In genomic region chr9:114513050-114513951, GRCh38 we compare ENCODE assay signal across 17 cellular contexts. TPM values are rescaled to one million over a fixed set of nuclear protein-coding genes. Genes with fewer than 3 reads are reported as not detected.
DNase-seq lines count a peak whose midpoint lies in the region; ATAC-seq and TF ChIP-seq lines count a peak whose summit lies in the region.
"Had no signal": no experiment of that assay in that cellular context is flagged by ENCODE, and none has a peak within 500 bp of the region (broad histone marks: within the 10 kb centered on the region; RNA-seq: fewer than 3 reads in every experiment).

No MANE protein-coding gene starts in this region.

- H3K4me3 Mint-ChIP-seq in CD14-positive monocyte: peak overlapping the region; percentile 32 to 48
- H3K4me3 Mint-ChIP-seq in activated CD8-positive, alpha-beta T cell treated with anti-CD3 and anti-CD28 coated beads for 36 hours: no peak overlapping the region
- peak overlapping the region in 2 of 8 donors; percentile 25 to 65 for H3K4me3 Mint-ChIP-seq in naive B cell
- H3K4me3 Mint-ChIP-seq: WTC11 had no signal

- DNase-seq in CD14-positive monocyte (ENCODE audit: low spot score) (peak; percentile 54), MM.1S (peak; percentile 44), naive B cell (no peak), GM10248 (ENCODE audit: extremely low spot score) (no peak), NK-92 (lab: John Stamatoyannopoulos, UW; ENCODE audit: unreplicated experiment) (no peak), NCI-H2171 treated with DMSO at 0.1 percent for 48 hours (lab: John Stamatoyannopoulos, UW) (no peak)
- peak; percentile 42 for DNase-seq in activated CD8-positive, alpha-beta T cell treated with anti-CD3 and anti-CD28 coated beads for 36 hours
- DNase-seq: activated effector memory CD4-positive, alpha-beta T cell treated with Interleukin-2 at 50 U/mL for 16 hours; anterior cingulate cortex; foreskin keratinocyte; NCI-H2171; occipital lobe; right lobe of liver; substantia nigra had no signal

- H2AFZ ChIP-seq in MM.1S (ENCODE audit: low read length): peak overlapping the region; percentile 63

- peak overlapping the region; percentile 22; the same call in 1 of the 2 replicates for H3K9ac ChIP-seq in MM.1S (ENCODE audit: low read length)

- H3K4me1 Mint-ChIP-seq in CD14-positive monocyte (peaks cover 11% of the 10 kb centered on the region), naive B cell (peaks cover 20 to 34% (median 33%) of the 10 kb centered on the region in 3 donors)
- H3K4me1 Mint-ChIP-seq in activated CD8-positive, alpha-beta T cell treated with anti-CD3 and anti-CD28 coated beads for 36 hours (ENCODE audit: low read depth): peaks cover 17% of the 10 kb centered on the region

- no peaks in the 10 kb centered on the region for H4K20me1 ChIP-seq in MM.1S (ENCODE audit: insufficient read depth, low read length)

- CTCF ChIA-PET in activated CD8-positive, alpha-beta T cell treated with anti-CD3 and anti-CD28 coated beads for 36 hours (lab: Charles Lee): no interaction called here
- CTCF ChIA-PET in GM10248 (lab: Yijun Ruan, JAX): no interaction called here

- peaks cover 18% of the 10 kb centered on the region for H3K4me1 ChIP-seq in MM.1S (ENCODE audit: low read length)
- H3K4me1 ChIP-seq: foreskin keratinocyte, right lobe of liver had no signal

- H3K36me3 Mint-ChIP-seq in CD14-positive monocyte (no peaks in the 10 kb centered on the region), naive B cell (no peaks in the 10 kb centered on the region)
- no peaks in the 10 kb centered on the region for H3K36me3 Mint-ChIP-seq in activated CD8-positive, alpha-beta T cell treated with anti-CD3 and anti-CD28 coated beads for 36 hours (ENCODE audit: low read depth)
- H3K36me3 Mint-ChIP-seq: WTC11 had no signal

- H3K79me2 ChIP-seq in MM.1S (ENCODE audit: low read length): no peaks in the 10 kb centered on the region

- H3K9me3 Mint-ChIP-seq in CD14-positive monocyte: peaks cover 0 to 3% (median 0%) of the 10 kb centered on the region in 7 donors
- H3K9me3 Mint-ChIP-seq in activated CD8-positive, alpha-beta T cell treated with anti-CD3 and anti-CD28 coated beads for 36 hours: peaks cover 2% of the 10 kb centered on the region
- no peaks in the 10 kb centered on the region for H3K9me3 Mint-ChIP-seq in naive B cell

- H3K4me3 ChIP-seq in MM.1S (ENCODE audit: low read length): no peak overlapping the region
- H3K4me3 ChIP-seq: right lobe of liver had no signal

- peaks cover 11% of the 10 kb centered on the region for H3F3A ChIP-seq in MM.1S (ENCODE audit: insufficient read depth, low read length)

- POLR2A ChIA-PET in activated CD8-positive, alpha-beta T cell treated with anti-CD3 and anti-CD28 coated beads for 36 hours (lab: Charles Lee): interaction anchor here (1.2 kb wide), 1 partner anchor 10 kb away, joined by 3 read pairs; no protein-coding TSS in a partner anchor
- POLR2A ChIA-PET in GM10248 (lab: Yijun Ruan, JAX): no interaction called here

- H3K27ac ChIP-seq in MM.1S (ENCODE audit: low read length): peak overlapping the region; percentile 28
- H3K27ac ChIP-seq: foreskin keratinocyte, right lobe of liver, RWPE1 had no signal

- peak overlapping the region; percentile 44 for H3K4me2 ChIP-seq in MM.1S (ENCODE audit: low read depth, low read length)

- peak; percentile 53 for ATAC-seq in activated CD8-positive, alpha-beta T cell treated with anti-CD3 and anti-CD28 coated beads for 36 hours
- ATAC-seq in naive B cell (ENCODE audit: low read depth in 2 of 2) (peak; percentile 34 to 44), HG03095 (IDR thresholded peaks at IDR 0.05; ENCODE audit: unreplicated experiment) (no peak)
- ATAC-seq: WTC11 had no signal

- TF ChIP-seq CTCF in CD14-positive monocyte (IDR thresholded peaks at IDR 0.05) (no peak), MM.1S (IDR thresholded peaks at IDR 0.05; ENCODE audit: low read length) (no peak), GM10248 (IDR thresholded peaks at IDR 0.05; ENCODE audit: control extremely low read depth, extremely low read depth, low read depth, missing control alignments) (no peak)
- TF ChIP-seq CTCF in activated CD8-positive, alpha-beta T cell treated with anti-CD3 and anti-CD28 coated beads for 36 hours (IDR thresholded peaks at IDR 0.05): no peak

- H3K9me2 ChIP-seq in MM.1S (replicated peaks; ENCODE audit: insufficient read depth, low read length): no peaks in the 10 kb centered on the region

- peaks cover 7 to 11% (median 9%) of the 10 kb centered on the region in 3 donors for H3K27me3 Mint-ChIP-seq in CD14-positive monocyte (ENCODE audit: low read depth in 3 of 3)
- H3K27me3 Mint-ChIP-seq in activated CD8-positive, alpha-beta T cell treated with anti-CD3 and anti-CD28 coated beads for 36 hours: peaks cover 14% of the 10 kb centered on the region
- H3K27me3 Mint-ChIP-seq in naive B cell: peaks cover 12 to 57% (median 17%) of the 10 kb centered on the region in 3 donors

- H3K27ac Mint-ChIP-seq in CD14-positive monocyte (peak overlapping the region in 3 of 7 donors; percentile 1 to 86 (median 29)), naive B cell (peak overlapping the region in 3 of 6 donors; percentile 6 to 94 (median 11))
- H3K27ac Mint-ChIP-seq in activated CD8-positive, alpha-beta T cell treated with anti-CD3 and anti-CD28 coated beads for 36 hours: no peak overlapping the region
- H3K27ac Mint-ChIP-seq: WTC11 had no signal

- H3K36me3 ChIP-seq in MM.1S (replicated peaks; ENCODE audit: insufficient read depth, low read length): no peaks in the 10 kb centered on the region
- H3K36me3 ChIP-seq: right lobe of liver had no signal

- H3K27me3 ChIP-seq in MM.1S (replicated peaks; ENCODE audit: insufficient read depth, low read length): no peaks in the 10 kb centered on the region
- H3K27me3 ChIP-seq: right lobe of liver had no signal

- no peaks in the 10 kb centered on the region for H3K9me3 ChIP-seq in MM.1S (replicated peaks; ENCODE audit: insufficient read depth, low read length)
- H3K9me3 ChIP-seq: right lobe of liver had no signal

- intact Hi-C loops in CD14-positive monocyte (cut with micrococcal nuclease): no loop called here
- intact Hi-C loops in activated CD8-positive, alpha-beta T cell treated with anti-CD3 and anti-CD28 coated beads for 36 hours (cut with micrococcal nuclease): no loop called here

RNA-seq across cellular contexts. Expression of gene WHRN, which starts 8.0 kb away (rescaled TPM):
- polyA plus RNA-seq in CD14-positive monocyte: under 1 TPM; 0.13 to 0.30 TPM
- total RNA-seq in activated CD8-positive, alpha-beta T cell treated with anti-CD3 and anti-CD28 coated beads for 36 hours: 10 to 100 TPM; 12.6 to 14.9 TPM
- polyA plus RNA-seq in naive B cell (ENCODE audit: low read depth in 6 of 6): 1 to 10 TPM in 2 of 6 donors, under 1 TPM in 4; 0.27 to 2.0 (median 0.95) TPM

Comparison
In these comparisons a context has a peak if more than half of its experiments do, and no peak if none do; other contexts are left out.
1. DNase-seq: peak in CD14-positive monocyte (single experiment), MM.1S (single experiment) and activated CD8-positive, alpha-beta T cell treated with anti-CD3 and anti-CD28 coated beads for 36 hours (single experiment); none in naive B cell (single experiment), GM10248 (single experiment), NK-92 (single experiment) and NCI-H2171 treated with DMSO at 0.1 percent for 48 hours (single experiment).